ENCODE assay signal across 8 cellular contexts in the genomic region with DNA sequence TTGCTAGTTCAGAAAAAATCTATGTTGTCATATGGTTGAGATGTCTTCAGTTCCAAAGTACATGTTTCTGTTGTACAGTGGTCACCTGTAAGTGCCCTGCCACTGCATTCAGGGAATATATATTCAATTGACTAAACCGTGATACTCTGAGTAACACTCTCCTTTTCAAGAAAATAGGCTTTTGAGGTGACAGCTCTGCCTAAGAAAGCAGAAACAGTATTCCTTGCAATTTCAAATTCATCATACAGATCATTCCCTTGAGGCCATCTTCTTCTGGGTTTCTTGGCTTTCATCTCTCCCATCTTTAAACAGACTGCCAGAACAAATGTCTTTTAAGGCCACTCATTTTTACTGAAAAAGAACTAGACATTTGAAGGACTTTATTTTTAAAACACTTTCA. TPM values are rescaled to one million over a fixed set of nuclear protein-coding genes. Genes with fewer than 3 reads are reported as not detected.
"Had no signal": no experiment of that assay in that cellular context is flagged by ENCODE, and none has a peak within 500 bp of the region (broad histone marks: within the 10 kb centered on the region; RNA-seq: fewer than 3 reads in every experiment).

No MANE protein-coding gene starts in this region.

- DNase-seq: IMR-90, KBM-7 had no signal

- H3K9me3 Mint-ChIP-seq: IgD-negative memory B cell had no signal

- H3K27ac Mint-ChIP-seq: IgD-negative memory B cell had no signal

- H3K27ac ChIP-seq: HL-60 had no signal

- ATAC-seq: HepG2, K562 had no signal

- H3K4me3 Mint-ChIP-seq: IgD-negative memory B cell had no signal

- H3K4me3 ChIP-seq: K562 had no signal

- FAIRE-seq: HepG2, HTR-8/SVneo, K562 had no signal

- H3K36me3 Mint-ChIP-seq: IgD-negative memory B cell had no signal

RNA-seq across cellular contexts. Expression of a gene that starts 34.9 kb away (rescaled TPM):
- total RNA-seq: HepG2, HT-29, K562 had no signal
- polyA plus RNA-seq: HepG2, IgD-negative memory B cell, K562 had no signal
